In the genomic region with DNA sequence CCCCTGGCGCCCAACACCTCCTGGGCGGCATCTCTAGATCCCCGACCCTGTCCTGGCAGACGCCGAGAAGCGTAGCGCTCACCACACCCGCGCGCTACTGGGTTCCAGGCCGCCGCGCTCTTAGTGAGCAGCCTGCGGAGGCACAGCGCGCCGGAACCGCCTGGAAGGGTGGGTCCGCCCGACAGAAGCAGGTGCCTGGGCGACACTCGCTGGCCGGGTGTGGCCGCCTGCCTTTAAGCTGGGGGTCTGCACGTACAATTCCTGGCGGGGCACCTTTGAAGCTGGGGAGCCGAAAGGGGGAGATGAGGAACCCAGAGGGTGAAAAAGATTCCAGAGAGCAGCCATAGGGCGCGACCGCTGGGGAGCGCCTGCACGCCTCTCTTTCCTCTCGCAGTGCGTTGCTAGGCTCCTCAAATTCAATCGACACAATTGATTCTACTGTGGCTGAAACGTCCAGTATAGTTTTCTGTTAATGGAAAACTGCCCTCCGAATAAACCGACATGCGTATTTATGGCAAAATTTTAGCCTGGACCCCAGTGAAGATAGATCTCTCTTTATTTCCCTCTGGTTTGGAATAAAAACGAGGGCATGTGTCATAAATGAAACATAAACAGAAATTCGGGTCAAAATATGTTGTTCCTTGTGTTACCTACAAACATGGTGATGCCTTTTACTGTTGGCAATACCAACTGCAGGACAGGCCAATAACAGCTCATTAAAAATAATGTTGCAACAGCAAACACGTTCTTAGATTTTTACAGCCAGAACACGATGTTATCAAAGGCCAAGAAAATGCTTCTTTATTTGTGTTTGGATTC, we compare ENCODE assay signal across 2 cellular contexts.
TF ChIP-seq lines count a peak whose summit lies in the region.

No MANE protein-coding gene starts in this region.

TF ChIP-seq in GM12891, 5 proteins besides CTCF, POLR2A, EP300 and RAD21:
- TF ChIP-seq POLR2AphosphoS5 (IDR thresholded peaks at IDR 0.05; ENCODE audit: low read depth, low read length) (no peak), TAF1 (IDR thresholded peaks at IDR 0.05; ENCODE audit: low read depth, low read length) (no peak), SPI1 (IDR thresholded peaks at IDR 0.05; ENCODE audit: low read depth, low read length) (no peak), PAX5 (IDR thresholded peaks at IDR 0.05; ENCODE audit: insufficient read depth, low read length, severe bottlenecking) (no peak), POU2F2 (IDR thresholded peaks at IDR 0.05; ENCODE audit: low read depth, low read length) (no peak)

TF ChIP-seq in HepG2, 621 proteins besides CTCF, POLR2A, EP300 and RAD21 (continues in another document):
- TF ChIP-seq ZNF775 (CRISPR knock-in tag; IDR thresholded peaks at IDR 0.05; ENCODE audit: borderline replicate concordance): no peak
- no peak for TF ChIP-seq ZNF850 (CRISPR knock-in tag; conservative IDR thresholded peaks at IDR 0.05)
- no peak for TF ChIP-seq MED8 (CRISPR knock-in tag; IDR thresholded peaks at IDR 0.05; ENCODE audit: insufficient replicate concordance)
- no peak for TF ChIP-seq SALL2 (CRISPR knock-in tag; IDR thresholded peaks at IDR 0.05)
- peak; percentile 67; the same call in 1 of the 2 replicates for TF ChIP-seq ZNF777 (CRISPR knock-in tag; IDR thresholded peaks at IDR 0.05)
- TF ChIP-seq ZNF747 (CRISPR knock-in tag; IDR thresholded peaks at IDR 0.05; ENCODE audit: borderline replicate concordance): peak; percentile 26; the same call in 1 of the 2 replicates
- no peak for TF ChIP-seq PHF20 (CRISPR knock-in tag; IDR thresholded peaks at IDR 0.05)
- TF ChIP-seq GABPB1 (CRISPR knock-in tag; IDR thresholded peaks at IDR 0.05): peak; percentile 38; the same call in 1 of the 2 replicates
- 0 out of 2 replicates have a peak, but pooled peaks have one; percentile 3 for TF ChIP-seq ERF (CRISPR knock-in tag; IDR thresholded peaks at IDR 0.05)
- no peak for TF ChIP-seq POLR2AphosphoS2 (IDR thresholded peaks at IDR 0.05; ENCODE audit: low read depth, low read length)
- no peak for TF ChIP-seq KAT2B (IDR thresholded peaks at IDR 0.05; ENCODE audit: borderline replicate concordance, low read depth, low read length)
- no peak for TF ChIP-seq NCOA2 (CRISPR knock-in tag; IDR thresholded peaks at IDR 0.05)
- TF ChIP-seq, protein P1, sequence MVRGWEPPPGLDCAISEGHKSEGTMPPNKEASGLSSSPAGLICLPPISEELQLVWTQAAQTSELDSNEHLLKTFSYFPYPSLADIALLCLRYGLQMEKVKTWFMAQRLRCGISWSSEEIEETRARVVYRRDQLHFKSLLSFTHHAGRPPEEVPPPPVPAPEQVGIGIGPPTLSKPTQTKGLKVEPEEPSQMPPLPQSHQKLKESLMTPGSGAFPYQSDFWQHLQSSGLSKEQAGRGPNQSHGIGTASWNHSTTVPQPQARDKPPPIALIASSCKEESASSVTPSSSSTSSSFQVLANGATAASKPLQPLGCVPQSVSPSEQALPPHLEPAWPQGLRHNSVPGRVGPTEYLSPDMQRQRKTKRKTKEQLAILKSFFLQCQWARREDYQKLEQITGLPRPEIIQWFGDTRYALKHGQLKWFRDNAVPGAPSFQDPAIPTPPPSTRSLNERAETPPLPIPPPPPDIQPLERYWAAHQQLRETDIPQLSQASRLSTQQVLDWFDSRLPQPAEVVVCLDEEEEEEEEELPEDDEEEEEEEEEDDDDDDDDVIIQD (CRISPR knock-in tag; IDR thresholded peaks at IDR 0.05; ENCODE audit: low read depth): no peak
- peak; percentile 93 for TF ChIP-seq CBX2 (IDR thresholded peaks at IDR 0.05; ENCODE audit: low read depth, low read length)
- TF ChIP-seq CBX2 (CRISPR knock-in tag; IDR thresholded peaks at IDR 0.05; ENCODE audit: low read depth): 0 out of 2 replicates have a peak, but pooled peaks have one; percentile 36
- TF ChIP-seq, protein P2, sequence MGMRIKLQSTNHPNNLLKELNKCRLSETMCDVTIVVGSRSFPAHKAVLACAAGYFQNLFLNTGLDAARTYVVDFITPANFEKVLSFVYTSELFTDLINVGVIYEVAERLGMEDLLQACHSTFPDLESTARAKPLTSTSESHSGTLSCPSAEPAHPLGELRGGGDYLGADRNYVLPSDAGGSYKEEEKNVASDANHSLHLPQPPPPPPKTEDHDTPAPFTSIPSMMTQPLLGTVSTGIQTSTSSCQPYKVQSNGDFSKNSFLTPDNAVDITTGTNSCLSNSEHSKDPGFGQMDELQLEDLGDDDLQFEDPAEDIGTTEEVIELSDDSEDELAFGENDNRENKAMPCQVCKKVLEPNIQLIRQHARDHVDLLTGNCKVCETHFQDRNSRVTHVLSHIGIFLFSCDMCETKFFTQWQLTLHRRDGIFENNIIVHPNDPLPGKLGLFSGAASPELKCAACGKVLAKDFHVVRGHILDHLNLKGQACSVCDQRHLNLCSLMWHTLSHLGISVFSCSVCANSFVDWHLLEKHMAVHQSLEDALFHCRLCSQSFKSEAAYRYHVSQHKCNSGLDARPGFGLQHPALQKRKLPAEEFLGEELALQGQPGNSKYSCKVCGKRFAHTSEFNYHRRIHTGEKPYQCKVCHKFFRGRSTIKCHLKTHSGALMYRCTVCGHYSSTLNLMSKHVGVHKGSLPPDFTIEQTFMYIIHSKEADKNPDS (CRISPR knock-in tag; IDR thresholded peaks at IDR 0.05): no peak
- no peak for TF ChIP-seq RXRB (CRISPR knock-in tag; IDR thresholded peaks at IDR 0.05; ENCODE audit: borderline replicate concordance)
- no peak for TF ChIP-seq TAF15 (IDR thresholded peaks at IDR 0.05; ENCODE audit: low read depth, low read length, poor library complexity, severe bottlenecking)
- no peak for TF ChIP-seq ZNF878 (CRISPR knock-in tag; IDR thresholded peaks at IDR 0.05)
- no peak for TF ChIP-seq IKZF4 (CRISPR knock-in tag; IDR thresholded peaks at IDR 0.05; ENCODE audit: borderline replicate concordance, low read depth, not compliant biosample characterization)
- TF ChIP-seq, protein P3, sequence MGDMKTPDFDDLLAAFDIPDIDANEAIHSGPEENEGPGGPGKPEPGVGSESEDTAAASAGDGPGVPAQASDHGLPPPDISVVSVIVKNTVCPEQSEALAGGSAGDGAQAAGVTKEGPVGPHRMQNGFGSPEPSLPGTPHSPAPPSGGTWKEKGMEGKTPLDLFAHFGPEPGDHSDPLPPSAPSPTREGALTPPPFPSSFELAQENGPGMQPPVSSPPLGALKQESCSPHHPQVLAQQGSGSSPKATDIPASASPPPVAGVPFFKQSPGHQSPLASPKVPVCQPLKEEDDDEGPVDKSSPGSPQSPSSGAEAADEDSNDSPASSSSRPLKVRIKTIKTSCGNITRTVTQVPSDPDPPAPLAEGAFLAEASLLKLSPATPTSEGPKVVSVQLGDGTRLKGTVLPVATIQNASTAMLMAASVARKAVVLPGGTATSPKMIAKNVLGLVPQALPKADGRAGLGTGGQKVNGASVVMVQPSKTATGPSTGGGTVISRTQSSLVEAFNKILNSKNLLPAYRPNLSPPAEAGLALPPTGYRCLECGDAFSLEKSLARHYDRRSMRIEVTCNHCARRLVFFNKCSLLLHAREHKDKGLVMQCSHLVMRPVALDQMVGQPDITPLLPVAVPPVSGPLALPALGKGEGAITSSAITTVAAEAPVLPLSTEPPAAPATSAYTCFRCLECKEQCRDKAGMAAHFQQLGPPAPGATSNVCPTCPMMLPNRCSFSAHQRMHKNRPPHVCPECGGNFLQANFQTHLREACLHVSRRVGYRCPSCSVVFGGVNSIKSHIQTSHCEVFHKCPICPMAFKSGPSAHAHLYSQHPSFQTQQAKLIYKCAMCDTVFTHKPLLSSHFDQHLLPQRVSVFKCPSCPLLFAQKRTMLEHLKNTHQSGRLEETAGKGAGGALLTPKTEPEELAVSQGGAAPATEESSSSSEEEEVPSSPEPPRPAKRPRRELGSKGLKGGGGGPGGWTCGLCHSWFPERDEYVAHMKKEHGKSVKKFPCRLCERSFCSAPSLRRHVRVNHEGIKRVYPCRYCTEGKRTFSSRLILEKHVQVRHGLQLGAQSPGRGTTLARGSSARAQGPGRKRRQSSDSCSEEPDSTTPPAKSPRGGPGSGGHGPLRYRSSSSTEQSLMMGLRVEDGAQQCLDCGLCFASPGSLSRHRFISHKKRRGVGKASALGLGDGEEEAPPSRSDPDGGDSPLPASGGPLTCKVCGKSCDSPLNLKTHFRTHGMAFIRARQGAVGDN (CRISPR knock-in tag; IDR thresholded peaks at IDR 0.05): peak; percentile 54; the same call in 1 of the 2 replicates
- TF ChIP-seq, protein P4, sequence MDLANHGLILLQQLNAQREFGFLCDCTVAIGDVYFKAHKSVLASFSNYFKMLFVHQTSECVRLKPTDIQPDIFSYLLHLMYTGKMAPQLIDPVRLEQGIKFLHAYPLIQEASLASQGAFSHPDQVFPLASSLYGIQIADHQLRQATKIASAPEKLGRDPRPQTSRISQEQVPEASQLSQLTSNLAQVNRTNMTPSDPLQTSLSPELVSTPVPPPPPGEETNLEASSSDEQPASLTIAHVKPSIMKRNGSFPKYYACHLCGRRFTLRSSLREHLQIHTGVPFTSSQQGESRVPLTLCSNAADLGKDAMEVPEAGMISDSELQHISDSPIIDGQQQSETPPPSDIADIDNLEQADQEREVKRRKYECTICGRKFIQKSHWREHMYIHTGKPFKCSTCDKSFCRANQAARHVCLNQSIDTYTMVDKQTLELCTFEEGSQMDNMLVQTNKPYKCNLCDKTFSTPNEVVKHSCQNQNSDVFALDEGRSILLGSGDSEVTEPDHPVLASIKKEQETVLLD (CRISPR knock-in tag; IDR thresholded peaks at IDR 0.05; ENCODE audit: low read depth): no peak
- TF ChIP-seq, protein P5, sequence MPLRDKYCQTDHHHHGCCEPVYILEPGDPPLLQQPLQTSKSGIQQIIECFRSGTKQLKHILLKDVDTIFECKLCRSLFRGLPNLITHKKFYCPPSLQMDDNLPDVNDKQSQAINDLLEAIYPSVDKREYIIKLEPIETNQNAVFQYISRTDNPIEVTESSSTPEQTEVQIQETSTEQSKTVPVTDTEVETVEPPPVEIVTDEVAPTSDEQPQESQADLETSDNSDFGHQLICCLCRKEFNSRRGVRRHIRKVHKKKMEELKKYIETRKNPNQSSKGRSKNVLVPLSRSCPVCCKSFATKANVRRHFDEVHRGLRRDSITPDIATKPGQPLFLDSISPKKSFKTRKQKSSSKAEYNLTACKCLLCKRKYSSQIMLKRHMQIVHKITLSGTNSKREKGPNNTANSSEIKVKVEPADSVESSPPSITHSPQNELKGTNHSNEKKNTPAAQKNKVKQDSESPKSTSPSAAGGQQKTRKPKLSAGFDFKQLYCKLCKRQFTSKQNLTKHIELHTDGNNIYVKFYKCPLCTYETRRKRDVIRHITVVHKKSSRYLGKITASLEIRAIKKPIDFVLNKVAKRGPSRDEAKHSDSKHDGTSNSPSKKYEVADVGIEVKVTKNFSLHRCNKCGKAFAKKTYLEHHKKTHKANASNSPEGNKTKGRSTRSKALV (CRISPR knock-in tag; IDR thresholded peaks at IDR 0.05): peak; percentile 10; the same call in 1 of the 2 replicates
- TF ChIP-seq, protein P6, sequence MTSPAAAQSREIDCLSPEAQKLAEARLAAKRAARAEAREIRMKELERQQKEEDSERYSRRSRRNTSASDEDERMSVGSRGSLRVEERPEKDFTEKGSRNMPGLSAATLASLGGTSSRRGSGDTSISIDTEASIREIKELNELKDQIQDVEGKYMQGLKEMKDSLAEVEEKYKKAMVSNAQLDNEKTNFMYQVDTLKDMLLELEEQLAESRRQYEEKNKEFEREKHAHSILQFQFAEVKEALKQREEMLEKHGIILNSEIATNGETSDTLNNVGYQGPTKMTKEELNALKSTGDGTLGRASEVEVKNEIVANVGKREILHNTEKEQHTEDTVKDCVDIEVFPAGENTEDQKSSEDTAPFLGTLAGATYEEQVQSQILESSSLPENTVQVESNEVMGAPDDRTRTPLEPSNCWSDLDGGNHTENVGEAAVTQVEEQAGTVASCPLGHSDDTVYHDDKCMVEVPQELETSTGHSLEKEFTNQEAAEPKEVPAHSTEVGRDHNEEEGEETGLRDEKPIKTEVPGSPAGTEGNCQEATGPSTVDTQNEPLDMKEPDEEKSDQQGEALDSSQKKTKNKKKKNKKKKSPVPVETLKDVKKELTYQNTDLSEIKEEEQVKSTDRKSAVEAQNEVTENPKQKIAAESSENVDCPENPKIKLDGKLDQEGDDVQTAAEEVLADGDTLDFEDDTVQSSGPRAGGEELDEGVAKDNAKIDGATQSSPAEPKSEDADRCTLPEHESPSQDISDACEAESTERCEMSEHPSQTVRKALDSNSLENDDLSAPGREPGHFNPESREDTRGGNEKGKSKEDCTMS (CRISPR knock-in tag; conservative IDR thresholded peaks at IDR 0.05): no peak
- TF ChIP-seq EZH2 (conservative IDR thresholded peaks at IDR 0.05; ENCODE audit: low read depth, low read length): peak; percentile 79
- no peak for TF ChIP-seq SRSF4 (IDR thresholded peaks at IDR 0.05; ENCODE audit: low read depth, low read length, poor library complexity, severe bottlenecking)
- TF ChIP-seq, protein P7, sequence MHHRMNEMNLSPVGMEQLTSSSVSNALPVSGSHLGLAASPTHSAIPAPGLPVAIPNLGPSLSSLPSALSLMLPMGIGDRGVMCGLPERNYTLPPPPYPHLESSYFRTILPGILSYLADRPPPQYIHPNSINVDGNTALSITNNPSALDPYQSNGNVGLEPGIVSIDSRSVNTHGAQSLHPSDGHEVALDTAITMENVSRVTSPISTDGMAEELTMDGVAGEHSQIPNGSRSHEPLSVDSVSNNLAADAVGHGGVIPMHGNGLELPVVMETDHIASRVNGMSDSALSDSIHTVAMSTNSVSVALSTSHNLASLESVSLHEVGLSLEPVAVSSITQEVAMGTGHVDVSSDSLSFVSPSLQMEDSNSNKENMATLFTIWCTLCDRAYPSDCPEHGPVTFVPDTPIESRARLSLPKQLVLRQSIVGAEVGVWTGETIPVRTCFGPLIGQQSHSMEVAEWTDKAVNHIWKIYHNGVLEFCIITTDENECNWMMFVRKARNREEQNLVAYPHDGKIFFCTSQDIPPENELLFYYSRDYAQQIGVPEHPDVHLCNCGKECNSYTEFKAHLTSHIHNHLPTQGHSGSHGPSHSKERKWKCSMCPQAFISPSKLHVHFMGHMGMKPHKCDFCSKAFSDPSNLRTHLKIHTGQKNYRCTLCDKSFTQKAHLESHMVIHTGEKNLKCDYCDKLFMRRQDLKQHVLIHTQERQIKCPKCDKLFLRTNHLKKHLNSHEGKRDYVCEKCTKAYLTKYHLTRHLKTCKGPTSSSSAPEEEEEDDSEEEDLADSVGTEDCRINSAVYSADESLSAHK (CRISPR knock-in tag; IDR thresholded peaks at IDR 0.05; ENCODE audit: borderline replicate concordance): no peak
- no peak for TF ChIP-seq TOPORS (CRISPR knock-in tag; IDR thresholded peaks at IDR 0.05)
- no peak for TF ChIP-seq FOXM1 (CRISPR knock-in tag; IDR thresholded peaks at IDR 0.05)
- no peak for TF ChIP-seq ZNF709 (CRISPR knock-in tag; IDR thresholded peaks at IDR 0.05)
- no peak for TF ChIP-seq FOXP1 (IDR thresholded peaks at IDR 0.05)
- no peak for TF ChIP-seq FOXP1 (CRISPR knock-in tag; IDR thresholded peaks at IDR 0.05)
- TF ChIP-seq, protein P8, sequence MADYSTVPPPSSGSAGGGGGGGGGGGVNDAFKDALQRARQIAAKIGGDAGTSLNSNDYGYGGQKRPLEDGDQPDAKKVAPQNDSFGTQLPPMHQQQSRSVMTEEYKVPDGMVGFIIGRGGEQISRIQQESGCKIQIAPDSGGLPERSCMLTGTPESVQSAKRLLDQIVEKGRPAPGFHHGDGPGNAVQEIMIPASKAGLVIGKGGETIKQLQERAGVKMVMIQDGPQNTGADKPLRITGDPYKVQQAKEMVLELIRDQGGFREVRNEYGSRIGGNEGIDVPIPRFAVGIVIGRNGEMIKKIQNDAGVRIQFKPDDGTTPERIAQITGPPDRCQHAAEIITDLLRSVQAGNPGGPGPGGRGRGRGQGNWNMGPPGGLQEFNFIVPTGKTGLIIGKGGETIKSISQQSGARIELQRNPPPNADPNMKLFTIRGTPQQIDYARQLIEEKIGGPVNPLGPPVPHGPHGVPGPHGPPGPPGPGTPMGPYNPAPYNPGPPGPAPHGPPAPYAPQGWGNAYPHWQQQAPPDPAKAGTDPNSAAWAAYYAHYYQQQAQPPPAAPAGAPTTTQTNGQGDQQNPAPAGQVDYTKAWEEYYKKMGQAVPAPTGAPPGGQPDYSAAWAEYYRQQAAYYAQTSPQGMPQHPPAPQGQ (CRISPR knock-in tag; IDR thresholded peaks at IDR 0.05; ENCODE audit: borderline replicate concordance): no peak
- TF ChIP-seq DNMT1 (CRISPR knock-in tag; IDR thresholded peaks at IDR 0.05): no peak
- no peak for TF ChIP-seq ZSCAN22 (CRISPR knock-in tag; IDR thresholded peaks at IDR 0.05)
- TF ChIP-seq MATR3 (CRISPR knock-in tag; IDR thresholded peaks at IDR 0.05): no peak
- TF ChIP-seq REPIN1 (CRISPR knock-in tag; IDR thresholded peaks at IDR 0.05; ENCODE audit: borderline replicate concordance, low read depth): no peak
